8 cellular contexts compared by ENCODE assay signal in the genomic region with DNA sequence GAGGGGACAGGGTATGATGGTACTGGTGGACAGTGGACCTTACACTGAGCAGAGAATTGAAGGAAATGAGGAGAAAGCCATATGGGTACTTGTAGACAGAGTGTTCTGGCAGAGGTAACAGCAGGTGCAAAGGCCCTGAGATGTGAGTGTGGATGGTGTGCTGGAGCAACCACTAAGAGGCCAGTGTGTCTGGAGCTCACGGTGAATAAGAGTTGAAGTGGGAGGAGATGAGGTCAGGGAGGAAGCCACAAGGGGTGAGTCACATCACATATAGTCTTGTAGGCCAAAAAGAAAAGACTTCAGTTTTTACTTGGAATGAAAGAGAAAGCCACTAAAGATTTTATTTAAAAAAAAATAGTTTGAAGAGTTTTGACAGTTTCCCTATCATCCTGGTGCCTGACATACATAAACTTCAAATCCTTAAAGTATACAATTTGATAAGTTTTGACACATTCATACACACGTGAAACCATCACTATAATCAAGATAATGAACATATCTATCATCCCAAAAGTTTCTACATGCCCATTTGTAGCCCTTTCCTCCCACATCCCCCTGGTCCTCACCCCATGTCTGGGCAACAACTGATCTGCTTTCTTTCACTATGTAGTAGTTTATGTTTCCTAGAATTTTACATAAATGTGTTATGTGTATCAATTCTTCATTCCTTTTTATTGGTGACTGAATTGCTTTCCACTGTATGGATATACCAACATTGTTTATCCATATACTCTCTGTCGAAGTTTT.
DNase-seq lines count a peak whose midpoint lies in the region; ATAC-seq and TF ChIP-seq lines count a peak whose summit lies in the region.

No MANE protein-coding gene starts in this region.

- no peaks in the 10 kb centered on the region for H3K36me3 Mint-ChIP-seq in endothelial cell (ENCODE audit: low read depth, unreplicated experiment)

- H3K4me3 ChIP-seq in fibroblast of the aortic adventitia (ENCODE audit: low read depth, low read length): no peak overlapping the region

- peak; percentile 59 for DNase-seq in activated naive CD4-positive, alpha-beta T cell treated with Interleukin-2 at 50 U/mL for 16 hours
- no peak for DNase-seq in activated naive CD4-positive, alpha-beta T cell (lab: John Stamatoyannopoulos, UW)
- peak; percentile 3 for DNase-seq in SW480 (ENCODE audit: low spot score)
- peak; percentile 72 for DNase-seq in fibroblast of the aortic adventitia (ENCODE audit: low read depth)
- no peak for DNase-seq in superior temporal gyrus (ENCODE audit: extremely low spot score)
- DNase-seq in endothelial cell (ENCODE audit: low spot score): no peak
- no peak for DNase-seq in NCI-H1048 (lab: John Stamatoyannopoulos, UW)

- no peaks in the 10 kb centered on the region for H3K4me1 Mint-ChIP-seq in endothelial cell (ENCODE audit: unreplicated experiment)

- TF ChIP-seq CTCF in fibroblast of the aortic adventitia (IDR thresholded peaks at IDR 0.05; ENCODE audit: insufficient read depth, low read length) (no peak), endothelial cell (IDR thresholded peaks at IDR 0.05; ENCODE audit: unreplicated experiment) (no peak)

- no peaks in the 10 kb centered on the region for H3K27me3 Mint-ChIP-seq in endothelial cell (ENCODE audit: unreplicated experiment)

- no peak overlapping the region for H3K27ac Mint-ChIP-seq in endothelial cell (ENCODE audit: unreplicated experiment)

- H3K4me3 Mint-ChIP-seq in endothelial cell (ENCODE audit: unreplicated experiment): no peak overlapping the region

- H3K9me3 Mint-ChIP-seq in endothelial cell (ENCODE audit: unreplicated experiment): no peaks in the 10 kb centered on the region

- peak; percentile 100 for ATAC-seq in HG03060 (IDR thresholded peaks at IDR 0.05; ENCODE audit: low read depth, unreplicated experiment)

Comparison
In these comparisons a context has a peak if more than half of its experiments do, and no peak if none do; other contexts are left out.
1. DNase-seq: peak in activated naive CD4-positive, alpha-beta T cell treated with Interleukin-2 at 50 U/mL for 16 hours (single experiment), SW480 (single experiment) and fibroblast of the aortic adventitia (single experiment); none in activated naive CD4-positive, alpha-beta T cell (0 of 4), superior temporal gyrus (single experiment), endothelial cell (single experiment) and NCI-H1048 (single experiment).